1 cellular context compared by ENCODE assay signal in the genomic region with DNA sequence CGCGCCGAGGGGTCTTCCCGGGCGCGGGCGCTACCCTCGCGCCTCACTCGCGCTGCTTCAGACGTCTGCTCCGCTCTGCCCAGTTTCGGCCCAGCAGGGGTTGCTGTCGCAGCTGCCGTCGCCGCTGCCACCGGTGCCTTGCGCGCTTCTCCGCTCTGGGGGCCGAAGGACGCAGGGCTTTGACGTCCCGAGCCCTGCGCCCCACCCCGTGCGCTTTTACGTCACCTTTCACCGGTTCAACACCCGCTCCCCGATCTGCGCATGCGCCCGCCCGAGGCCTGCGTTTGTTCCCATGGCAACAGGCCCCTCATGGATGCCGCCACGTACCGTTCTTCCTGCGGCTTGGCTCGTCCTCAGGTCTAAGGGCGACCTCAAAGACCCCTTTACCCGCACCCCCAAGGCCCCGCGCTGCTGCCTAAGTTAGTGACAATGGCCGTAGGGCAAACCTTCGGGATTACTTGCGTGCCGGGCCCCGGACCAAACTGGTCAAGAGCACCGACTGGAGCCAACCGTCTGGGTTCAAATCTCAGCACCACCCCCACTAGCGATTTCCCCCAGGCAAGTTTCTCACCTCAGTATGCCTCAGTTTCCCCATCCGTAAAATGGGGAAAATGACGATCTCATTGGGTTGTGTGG.
TF ChIP-seq lines count a peak whose summit lies in the region.

No MANE protein-coding gene starts in this region.

TF ChIP-seq in HepG2, 621 proteins besides CTCF, POLR2A, EP300 and RAD21 (continued from another document and continues in another):
- TF ChIP-seq, protein P1, sequence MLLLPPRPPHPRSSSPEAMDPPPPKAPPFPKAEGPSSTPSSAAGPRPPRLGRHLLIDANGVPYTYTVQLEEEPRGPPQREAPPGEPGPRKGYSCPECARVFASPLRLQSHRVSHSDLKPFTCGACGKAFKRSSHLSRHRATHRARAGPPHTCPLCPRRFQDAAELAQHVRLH (CRISPR knock-in tag; IDR thresholded peaks at IDR 0.05; ENCODE audit: borderline replicate concordance, low read depth): 0 out of 2 replicates have a peak, but pooled peaks have one; percentile 27
- TF ChIP-seq TP53 (CRISPR knock-in tag; conservative IDR thresholded peaks at IDR 0.05) (0 out of 2 replicates have a peak, but pooled peaks have one; percentile 38), YEATS2 (CRISPR knock-in tag; IDR thresholded peaks at IDR 0.05; ENCODE audit: borderline replicate concordance) (peak; percentile 75), GFI1 (CRISPR knock-in tag; IDR thresholded peaks at IDR 0.05; ENCODE audit: borderline replicate concordance) (no peak), HDAC1 (CRISPR knock-in tag; IDR thresholded peaks at IDR 0.05) (peak; percentile 80), MAZ (IDR thresholded peaks at IDR 0.05; ENCODE audit: borderline replicate concordance, low read depth, low read length) (peak; percentile 74), MAZ (CRISPR knock-in tag; IDR thresholded peaks at IDR 0.05; ENCODE audit: low read depth) (no peak; the same call in none of the 2 replicates), TBL1XR1 (IDR thresholded peaks at IDR 0.05; ENCODE audit: borderline replicate concordance, low read length, partially characterized antibody) (no peak), ZNF274 (CRISPR knock-in tag; IDR thresholded peaks at IDR 0.05) (0 out of 2 replicates have a peak, but pooled peaks have one; percentile 31), TCF7 (IDR thresholded peaks at IDR 0.05; ENCODE audit: low read depth) (no peak), GATAD1 (CRISPR knock-in tag; IDR thresholded peaks at IDR 0.05) (peak; percentile 91), ZNF7 (CRISPR knock-in tag; IDR thresholded peaks at IDR 0.05) (no peak), CHD2 (IDR thresholded peaks at IDR 0.05; ENCODE audit: low read depth, low read length) (no peak), ZNF225 (CRISPR knock-in tag; IDR thresholded peaks at IDR 0.05) (no peak), MTF1 (CRISPR knock-in tag; IDR thresholded peaks at IDR 0.05) (no peak), ZNF180 (CRISPR knock-in tag; IDR thresholded peaks at IDR 0.05; ENCODE audit: borderline replicate concordance, low read depth) (no peak), ZNF550 (CRISPR knock-in tag; IDR thresholded peaks at IDR 0.05; ENCODE audit: borderline replicate concordance) (no peak), SAFB2 (CRISPR knock-in tag; IDR thresholded peaks at IDR 0.05; ENCODE audit: borderline replicate concordance, low read depth) (peak; percentile 64; the same call in 1 of the 2 replicates), ZNF235 (CRISPR knock-in tag; IDR thresholded peaks at IDR 0.05; ENCODE audit: borderline replicate concordance) (peak; percentile 41), ZNF101 (CRISPR knock-in tag; IDR thresholded peaks at IDR 0.05; ENCODE audit: borderline replicate concordance, low read depth) (no peak), NPAS2 (CRISPR knock-in tag; IDR thresholded peaks at IDR 0.05; ENCODE audit: borderline replicate concordance) (no peak), ZNF3 (CRISPR knock-in tag; IDR thresholded peaks at IDR 0.05) (no peak), ZIK1 (CRISPR knock-in tag; IDR thresholded peaks at IDR 0.05; ENCODE audit: borderline replicate concordance, low read depth) (0 out of 2 replicates have a peak, but pooled peaks have one; percentile 74), ZNF616 (CRISPR knock-in tag; IDR thresholded peaks at IDR 0.05; ENCODE audit: low read depth) (peak; percentile 73; the same call in 1 of the 2 replicates), TGIF2 (CRISPR knock-in tag; IDR thresholded peaks at IDR 0.05) (0 out of 2 replicates have a peak, but pooled peaks have one; percentile 60), BORCS8-MEF2B (CRISPR knock-in tag; IDR thresholded peaks at IDR 0.05) (peak; percentile 23; the same call in 1 of the 2 replicates), ZNF788 (CRISPR knock-in tag; IDR thresholded peaks at IDR 0.05; ENCODE audit: borderline replicate concordance) (peak; percentile 13; the same call in 1 of the 2 replicates), EEA1 (CRISPR knock-in tag; IDR thresholded peaks at IDR 0.05; ENCODE audit: borderline replicate concordance) (no peak), ZNF12 (CRISPR knock-in tag; IDR thresholded peaks at IDR 0.05) (0 out of 2 replicates have a peak, but pooled peaks have one; percentile 51), MED13 (CRISPR knock-in tag; IDR thresholded peaks at IDR 0.05) (0 out of 2 replicates have a peak, but pooled peaks have one; percentile 5), ZNF605 (CRISPR knock-in tag; IDR thresholded peaks at IDR 0.05) (peak; percentile 45; the same call in 1 of the 2 replicates)
- TF ChIP-seq, protein P2, sequence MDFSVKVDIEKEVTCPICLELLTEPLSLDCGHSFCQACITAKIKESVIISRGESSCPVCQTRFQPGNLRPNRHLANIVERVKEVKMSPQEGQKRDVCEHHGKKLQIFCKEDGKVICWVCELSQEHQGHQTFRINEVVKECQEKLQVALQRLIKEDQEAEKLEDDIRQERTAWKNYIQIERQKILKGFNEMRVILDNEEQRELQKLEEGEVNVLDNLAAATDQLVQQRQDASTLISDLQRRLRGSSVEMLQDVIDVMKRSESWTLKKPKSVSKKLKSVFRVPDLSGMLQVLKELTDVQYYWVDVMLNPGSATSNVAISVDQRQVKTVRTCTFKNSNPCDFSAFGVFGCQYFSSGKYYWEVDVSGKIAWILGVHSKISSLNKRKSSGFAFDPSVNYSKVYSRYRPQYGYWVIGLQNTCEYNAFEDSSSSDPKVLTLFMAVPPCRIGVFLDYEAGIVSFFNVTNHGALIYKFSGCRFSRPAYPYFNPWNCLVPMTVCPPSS (IDR thresholded peaks at IDR 0.05): no peak
- TF ChIP-seq, protein P3, sequence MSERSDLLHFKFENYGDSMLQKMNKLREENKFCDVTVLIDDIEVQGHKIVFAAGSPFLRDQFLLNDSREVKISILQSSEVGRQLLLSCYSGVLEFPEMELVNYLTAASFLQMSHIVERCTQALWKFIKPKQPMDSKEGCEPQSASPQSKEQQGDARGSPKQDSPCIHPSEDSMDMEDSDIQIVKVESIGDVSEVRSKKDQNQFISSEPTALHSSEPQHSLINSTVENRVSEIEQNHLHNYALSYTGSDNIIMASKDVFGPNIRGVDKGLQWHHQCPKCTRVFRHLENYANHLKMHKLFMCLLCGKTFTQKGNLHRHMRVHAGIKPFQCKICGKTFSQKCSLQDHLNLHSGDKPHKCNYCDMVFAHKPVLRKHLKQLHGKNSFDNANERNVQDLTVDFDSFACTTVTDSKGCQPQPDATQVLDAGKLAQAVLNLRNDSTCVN (CRISPR knock-in tag; IDR thresholded peaks at IDR 0.05; ENCODE audit: borderline replicate concordance): 0 out of 2 replicates have a peak, but pooled peaks have one; percentile 61
- TF ChIP-seq, protein P4, sequence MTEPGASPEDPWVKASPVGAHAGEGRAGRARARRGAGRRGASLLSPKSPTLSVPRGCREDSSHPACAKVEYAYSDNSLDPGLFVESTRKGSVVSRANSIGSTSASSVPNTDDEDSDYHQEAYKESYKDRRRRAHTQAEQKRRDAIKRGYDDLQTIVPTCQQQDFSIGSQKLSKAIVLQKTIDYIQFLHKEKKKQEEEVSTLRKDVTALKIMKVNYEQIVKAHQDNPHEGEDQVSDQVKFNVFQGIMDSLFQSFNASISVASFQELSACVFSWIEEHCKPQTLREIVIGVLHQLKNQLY (CRISPR knock-in tag; IDR thresholded peaks at IDR 0.05): no peak
- TF ChIP-seq, protein P5, sequence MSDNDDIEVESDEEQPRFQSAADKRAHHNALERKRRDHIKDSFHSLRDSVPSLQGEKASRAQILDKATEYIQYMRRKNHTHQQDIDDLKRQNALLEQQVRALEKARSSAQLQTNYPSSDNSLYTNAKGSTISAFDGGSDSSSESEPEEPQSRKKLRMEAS (IDR thresholded peaks at IDR 0.05): peak; percentile 73
- TF ChIP-seq, protein P6, sequence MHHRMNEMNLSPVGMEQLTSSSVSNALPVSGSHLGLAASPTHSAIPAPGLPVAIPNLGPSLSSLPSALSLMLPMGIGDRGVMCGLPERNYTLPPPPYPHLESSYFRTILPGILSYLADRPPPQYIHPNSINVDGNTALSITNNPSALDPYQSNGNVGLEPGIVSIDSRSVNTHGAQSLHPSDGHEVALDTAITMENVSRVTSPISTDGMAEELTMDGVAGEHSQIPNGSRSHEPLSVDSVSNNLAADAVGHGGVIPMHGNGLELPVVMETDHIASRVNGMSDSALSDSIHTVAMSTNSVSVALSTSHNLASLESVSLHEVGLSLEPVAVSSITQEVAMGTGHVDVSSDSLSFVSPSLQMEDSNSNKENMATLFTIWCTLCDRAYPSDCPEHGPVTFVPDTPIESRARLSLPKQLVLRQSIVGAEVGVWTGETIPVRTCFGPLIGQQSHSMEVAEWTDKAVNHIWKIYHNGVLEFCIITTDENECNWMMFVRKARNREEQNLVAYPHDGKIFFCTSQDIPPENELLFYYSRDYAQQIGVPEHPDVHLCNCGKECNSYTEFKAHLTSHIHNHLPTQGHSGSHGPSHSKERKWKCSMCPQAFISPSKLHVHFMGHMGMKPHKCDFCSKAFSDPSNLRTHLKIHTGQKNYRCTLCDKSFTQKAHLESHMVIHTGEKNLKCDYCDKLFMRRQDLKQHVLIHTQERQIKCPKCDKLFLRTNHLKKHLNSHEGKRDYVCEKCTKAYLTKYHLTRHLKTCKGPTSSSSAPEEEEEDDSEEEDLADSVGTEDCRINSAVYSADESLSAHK (CRISPR knock-in tag; IDR thresholded peaks at IDR 0.05; ENCODE audit: borderline replicate concordance): no peak
- TF ChIP-seq, protein P7, sequence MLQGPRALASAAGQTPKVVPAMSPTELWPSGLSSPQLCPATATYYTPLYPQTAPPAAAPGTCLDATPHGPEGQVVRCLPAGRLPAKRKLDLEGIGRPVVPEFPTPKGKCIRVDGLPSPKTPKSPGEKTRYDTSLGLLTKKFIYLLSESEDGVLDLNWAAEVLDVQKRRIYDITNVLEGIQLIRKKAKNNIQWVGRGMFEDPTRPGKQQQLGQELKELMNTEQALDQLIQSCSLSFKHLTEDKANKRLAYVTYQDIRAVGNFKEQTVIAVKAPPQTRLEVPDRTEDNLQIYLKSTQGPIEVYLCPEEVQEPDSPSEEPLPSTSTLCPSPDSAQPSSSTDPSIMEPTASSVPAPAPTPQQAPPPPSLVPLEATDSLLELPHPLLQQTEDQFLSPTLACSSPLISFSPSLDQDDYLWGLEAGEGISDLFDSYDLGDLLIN (CRISPR knock-in tag; IDR thresholded peaks at IDR 0.05; ENCODE audit: borderline replicate concordance): peak; percentile 94; the same call in 1 of the 2 replicates
- TF ChIP-seq, protein P8, sequence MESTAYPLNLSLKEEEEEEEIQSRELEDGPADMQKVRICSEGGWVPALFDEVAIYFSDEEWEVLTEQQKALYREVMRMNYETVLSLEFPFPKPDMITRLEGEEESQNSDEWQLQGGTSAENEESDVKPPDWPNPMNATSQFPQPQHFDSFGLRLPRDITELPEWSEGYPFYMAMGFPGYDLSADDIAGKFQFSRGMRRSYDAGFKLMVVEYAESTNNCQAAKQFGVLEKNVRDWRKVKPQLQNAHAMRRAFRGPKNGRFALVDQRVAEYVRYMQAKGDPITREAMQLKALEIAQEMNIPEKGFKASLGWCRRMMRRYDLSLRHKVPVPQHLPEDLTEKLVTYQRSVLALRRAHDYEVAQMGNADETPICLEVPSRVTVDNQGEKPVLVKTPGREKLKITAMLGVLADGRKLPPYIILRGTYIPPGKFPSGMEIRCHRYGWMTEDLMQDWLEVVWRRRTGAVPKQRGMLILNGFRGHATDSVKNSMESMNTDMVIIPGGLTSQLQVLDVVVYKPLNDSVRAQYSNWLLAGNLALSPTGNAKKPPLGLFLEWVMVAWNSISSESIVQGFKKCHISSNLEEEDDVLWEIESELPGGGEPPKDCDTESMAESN (CRISPR knock-in tag; conservative IDR thresholded peaks at IDR 0.05): peak; percentile 76; the same call in 1 of the 2 replicates
- TF ChIP-seq, protein P9, sequence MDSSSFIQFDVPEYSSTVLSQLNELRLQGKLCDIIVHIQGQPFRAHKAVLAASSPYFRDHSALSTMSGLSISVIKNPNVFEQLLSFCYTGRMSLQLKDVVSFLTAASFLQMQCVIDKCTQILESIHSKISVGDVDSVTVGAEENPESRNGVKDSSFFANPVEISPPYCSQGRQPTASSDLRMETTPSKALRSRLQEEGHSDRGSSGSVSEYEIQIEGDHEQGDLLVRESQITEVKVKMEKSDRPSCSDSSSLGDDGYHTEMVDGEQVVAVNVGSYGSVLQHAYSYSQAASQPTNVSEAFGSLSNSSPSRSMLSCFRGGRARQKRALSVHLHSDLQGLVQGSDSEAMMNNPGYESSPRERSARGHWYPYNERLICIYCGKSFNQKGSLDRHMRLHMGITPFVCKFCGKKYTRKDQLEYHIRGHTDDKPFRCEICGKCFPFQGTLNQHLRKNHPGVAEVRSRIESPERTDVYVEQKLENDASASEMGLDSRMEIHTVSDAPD (CRISPR knock-in tag; IDR thresholded peaks at IDR 0.05): no peak
- TF ChIP-seq, protein P10, sequence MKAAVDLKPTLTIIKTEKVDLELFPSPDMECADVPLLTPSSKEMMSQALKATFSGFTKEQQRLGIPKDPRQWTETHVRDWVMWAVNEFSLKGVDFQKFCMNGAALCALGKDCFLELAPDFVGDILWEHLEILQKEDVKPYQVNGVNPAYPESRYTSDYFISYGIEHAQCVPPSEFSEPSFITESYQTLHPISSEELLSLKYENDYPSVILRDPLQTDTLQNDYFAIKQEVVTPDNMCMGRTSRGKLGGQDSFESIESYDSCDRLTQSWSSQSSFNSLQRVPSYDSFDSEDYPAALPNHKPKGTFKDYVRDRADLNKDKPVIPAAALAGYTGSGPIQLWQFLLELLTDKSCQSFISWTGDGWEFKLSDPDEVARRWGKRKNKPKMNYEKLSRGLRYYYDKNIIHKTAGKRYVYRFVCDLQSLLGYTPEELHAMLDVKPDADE (CRISPR knock-in tag; IDR thresholded peaks at IDR 0.05): no peak
- TF ChIP-seq, protein P11, sequence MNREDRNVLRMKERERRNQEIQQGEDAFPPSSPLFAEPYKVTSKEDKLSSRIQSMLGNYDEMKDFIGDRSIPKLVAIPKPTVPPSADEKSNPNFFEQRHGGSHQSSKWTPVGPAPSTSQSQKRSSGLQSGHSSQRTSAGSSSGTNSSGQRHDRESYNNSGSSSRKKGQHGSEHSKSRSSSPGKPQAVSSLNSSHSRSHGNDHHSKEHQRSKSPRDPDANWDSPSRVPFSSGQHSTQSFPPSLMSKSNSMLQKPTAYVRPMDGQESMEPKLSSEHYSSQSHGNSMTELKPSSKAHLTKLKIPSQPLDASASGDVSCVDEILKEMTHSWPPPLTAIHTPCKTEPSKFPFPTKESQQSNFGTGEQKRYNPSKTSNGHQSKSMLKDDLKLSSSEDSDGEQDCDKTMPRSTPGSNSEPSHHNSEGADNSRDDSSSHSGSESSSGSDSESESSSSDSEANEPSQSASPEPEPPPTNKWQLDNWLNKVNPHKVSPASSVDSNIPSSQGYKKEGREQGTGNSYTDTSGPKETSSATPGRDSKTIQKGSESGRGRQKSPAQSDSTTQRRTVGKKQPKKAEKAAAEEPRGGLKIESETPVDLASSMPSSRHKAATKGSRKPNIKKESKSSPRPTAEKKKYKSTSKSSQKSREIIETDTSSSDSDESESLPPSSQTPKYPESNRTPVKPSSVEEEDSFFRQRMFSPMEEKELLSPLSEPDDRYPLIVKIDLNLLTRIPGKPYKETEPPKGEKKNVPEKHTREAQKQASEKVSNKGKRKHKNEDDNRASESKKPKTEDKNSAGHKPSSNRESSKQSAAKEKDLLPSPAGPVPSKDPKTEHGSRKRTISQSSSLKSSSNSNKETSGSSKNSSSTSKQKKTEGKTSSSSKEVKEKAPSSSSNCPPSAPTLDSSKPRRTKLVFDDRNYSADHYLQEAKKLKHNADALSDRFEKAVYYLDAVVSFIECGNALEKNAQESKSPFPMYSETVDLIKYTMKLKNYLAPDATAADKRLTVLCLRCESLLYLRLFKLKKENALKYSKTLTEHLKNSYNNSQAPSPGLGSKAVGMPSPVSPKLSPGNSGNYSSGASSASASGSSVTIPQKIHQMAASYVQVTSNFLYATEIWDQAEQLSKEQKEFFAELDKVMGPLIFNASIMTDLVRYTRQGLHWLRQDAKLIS (CRISPR knock-in tag; IDR thresholded peaks at IDR 0.05): no peak
